In the genomic region with DNA sequence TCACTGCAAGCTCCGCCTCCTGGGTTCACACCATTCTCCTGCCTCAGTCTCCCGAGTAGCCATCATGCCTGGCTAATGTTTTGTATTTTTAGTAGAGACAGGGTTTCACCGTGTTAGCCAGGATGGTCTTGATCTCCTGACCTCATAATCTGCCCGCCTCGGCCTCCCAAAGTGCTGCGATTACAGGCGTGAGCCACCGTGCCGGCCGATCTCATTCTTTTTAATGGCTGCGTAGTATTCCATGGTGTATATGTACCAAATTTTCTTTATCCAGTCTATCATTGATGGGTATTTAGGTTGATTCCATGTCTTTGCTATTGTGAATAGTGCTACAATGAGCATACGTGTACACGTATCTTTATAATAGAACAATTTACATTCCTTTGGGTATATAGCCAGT, we compare ENCODE assay signal across 3 cellular contexts. TPM values are rescaled to one million over a fixed set of nuclear protein-coding genes. Genes with fewer than 3 reads are reported as not detected.
"Had no signal": no experiment of that assay in that cellular context is flagged by ENCODE, and none has a peak within 500 bp of the region (broad histone marks: within the 10 kb centered on the region; RNA-seq: fewer than 3 reads in every experiment).

No MANE protein-coding gene starts in this region.

RNA-seq across cellular contexts. Expression of a gene that starts 7.4 kb away (rescaled TPM):
- total RNA-seq: neural crest cell, osteocyte, pulmonary artery endothelial cell had no signal

RNA-seq across cellular contexts. Expression of a gene that starts 36.7 kb away (rescaled TPM):
- total RNA-seq: osteocyte, pulmonary artery endothelial cell had no signal

RNA-seq across cellular contexts. Expression of a gene that starts 40.1 kb away (rescaled TPM):
- total RNA-seq: osteocyte, pulmonary artery endothelial cell had no signal
